ENCODE assay signal across 21 cellular contexts in genomic region chr7:33073243-33073642, GRCh38. TPM values are rescaled to one million over a fixed set of nuclear protein-coding genes. Genes with fewer than 3 reads are reported as not detected.
A peak's percentile ranks its signal among the peaks of the same experiment; 100 is the strongest.
DNase-seq lines count a peak whose midpoint lies in the region; ATAC-seq, FAIRE-seq and TF ChIP-seq lines count a peak whose summit lies in the region.
"Had no signal": no experiment of that assay in that cellular context is flagged by ENCODE, and none has a peak within 500 bp of the region (broad histone marks: within the 10 kb centered on the region; RNA-seq: fewer than 3 reads in every experiment).

No MANE protein-coding gene starts in this region.

- no peak for TF ChIP-seq POLR2A in IMR-90 (IDR thresholded peaks at IDR 0.05; ENCODE audit: low read depth, low read length)
- TF ChIP-seq POLR2A in GM12891 (IDR thresholded peaks at IDR 0.05; ENCODE audit: low read depth, low read length) = no peak

- CTCF ChIA-PET in IMR-90 (lab: Yijun Ruan, JAX) = no interaction called here
- CTCF ChIA-PET in CD4-positive, alpha-beta memory T cell (lab: Charles Lee; ENCODE audit: partially characterized antibody) = interaction anchor here (1.0 to 2.9 kb wide), 5 partner anchors 11 to 227 kb away, joined by 3 to 10 read pairs (median 7); partner anchors contain the start of genes NT5C3A and RP9

- TF ChIP-seq RAD21 in IMR-90 (IDR thresholded peaks at IDR 0.05; ENCODE audit: low read length) = no peak

- H3K4me3 ChIP-seq in IMR-90 (ENCODE audit: insufficient read depth, low read depth, low read length) = no peak overlapping the region
- no peak overlapping the region for H3K4me3 ChIP-seq in CD4-positive, alpha-beta memory T cell (ENCODE audit: low read length in 2 of 2)
- H3K4me3 ChIP-seq: BLaER1, GM12878 had no signal

- H3K4me3 Mint-ChIP-seq in progenitor cell of endocrine pancreas (ENCODE audit: low read depth) = no peak overlapping the region
- H3K4me3 Mint-ChIP-seq in CD4-positive, alpha-beta memory T cell = no peak overlapping the region
- H3K4me3 Mint-ChIP-seq: CD4-positive, CD25-positive, alpha-beta regulatory T cell; CD8-positive, alpha-beta T cell had no signal

- H2BK120ac ChIP-seq in IMR-90 (ENCODE audit: low read depth, low read length) = no peak overlapping the region

- H3K4me2 ChIP-seq in IMR-90 (ENCODE audit: low read depth, low read length) = no peak overlapping the region
- H3K4me2 ChIP-seq: BLaER1 had no signal

- H3K4me1 Mint-ChIP-seq in progenitor cell of endocrine pancreas (ENCODE audit: low read depth) = no peaks in the 10 kb centered on the region
- H3K4me1 Mint-ChIP-seq in CD4-positive, alpha-beta memory T cell = peaks cover 13 to 22% (median 18%) of the 10 kb centered on the region in 4 donors
- H3K4me1 Mint-ChIP-seq: CD14-positive monocyte had no signal

- in situ Hi-C loops in IMR-90 (cut with MboI; ENCODE audit: low sequenced_read_pairs) = no loop called here

- ATAC-seq in GM18867 (IDR thresholded peaks at IDR 0.05; ENCODE audit: unreplicated experiment) (peak; percentile 61), IMR-90 (ENCODE audit: low read depth) (no peak)
- ATAC-seq: CD8-positive, alpha-beta T cell; GM12878 had no signal

- H3K27me3 Mint-ChIP-seq in progenitor cell of endocrine pancreas = no peaks in the 10 kb centered on the region
- peaks cover 5% of the 10 kb centered on the region in 2 donors for H3K27me3 Mint-ChIP-seq in CD4-positive, alpha-beta memory T cell

- peaks cover 17% of the 10 kb centered on the region for H3K9me3 Mint-ChIP-seq in progenitor cell of endocrine pancreas (ENCODE audit: low read depth)
- peaks cover 2 to 28% (median 16%) of the 10 kb centered on the region in 8 donors for H3K9me3 Mint-ChIP-seq in CD4-positive, alpha-beta memory T cell

- no peak overlapping the region for H2AK9ac ChIP-seq in IMR-90 (replicated peaks; ENCODE audit: low read depth, low read length, poor library complexity)

- BruUV-seq in IMR-90 (replicated peaks; lab: Mats Ljungman, UMichigan) = no TSS peak

- H3K4me1 ChIP-seq in IMR-90 (ENCODE audit: control insufficient read depth, insufficient read depth, low read length) = peaks cover 8% of the 10 kb centered on the region
- H3K4me1 ChIP-seq in CD4-positive, alpha-beta memory T cell (ENCODE audit: insufficient read depth, low read length) = peaks cover 19% of the 10 kb centered on the region
- H3K4me1 ChIP-seq: BE2C, Caco-2 had no signal

- WGBS in IMR-90 (ENCODE audit: extremely low coverage in 2 of 2, insufficient read length in 1 of 2), 2 experiments = no CpG with 5 or more reads among the region's 4 CpGs

- H4K91ac ChIP-seq in IMR-90 (ENCODE audit: insufficient read depth, low read depth, low read length) = no peak overlapping the region

- H3K79me1 ChIP-seq in IMR-90 (ENCODE audit: low read depth in 1 of 2, low read length in 2 of 2) = no peaks in the 10 kb centered on the region

- intact Hi-C loops in IMR-90 (cut with micrococcal nuclease) = no loop called here
- intact Hi-C loops in CD4-positive, alpha-beta memory T cell (cut with micrococcal nuclease) = no loop called here

- H3K14ac ChIP-seq in IMR-90 (replicated peaks; ENCODE audit: low read depth, low read length) = 0 out of 2 replicates have a peak overlapping the region, but pooled peaks have one; percentile 45

- H2BK5ac ChIP-seq in IMR-90 (ENCODE audit: low read depth, low read length, poor library complexity, severe bottlenecking) = no peak overlapping the region

- FAIRE-seq in GM12891 (lab: Jason Lieb, UNC) = no peak
- FAIRE-seq: A204.1, D721Med, G401.6, GM12878 had no signal

- TF ChIP-seq CTCF in IMR-90 (conservative IDR thresholded peaks at IDR 0.05; ENCODE audit: low read depth, low read length) (no peak), progenitor cell of endocrine pancreas (IDR thresholded peaks at IDR 0.05; ENCODE audit: unreplicated experiment) (no peak)

- H4K20me1 ChIP-seq in IMR-90 (ENCODE audit: insufficient read depth, low read length) = no peaks in the 10 kb centered on the region
- H4K20me1 ChIP-seq: BLaER1 had no signal

- no peak overlapping the region for H3K9ac ChIP-seq in IMR-90 (ENCODE audit: low read depth, low read length)
- H3K9ac ChIP-seq: BLaER1 had no signal

- H3K18ac ChIP-seq in IMR-90 (ENCODE audit: low read depth, low read length) = no peak overlapping the region

- no peak overlapping the region for H4K5ac ChIP-seq in IMR-90 (ENCODE audit: low read depth, low read length)

- 0 out of 2 replicates have a peak overlapping the region, but pooled peaks have one; percentile 11 for H3K23ac ChIP-seq in IMR-90 (ENCODE audit: low read depth, low read length)

- H3K4ac ChIP-seq in IMR-90 (ENCODE audit: low read depth, low read length) = no peak overlapping the region

- no peak overlapping the region for H2BK15ac ChIP-seq in IMR-90 (ENCODE audit: low read depth, low read length)

- POLR2A ChIA-PET in IMR-90 (lab: Charles Lee; ENCODE audit: unreplicated experiment) = no interaction called here
- POLR2A ChIA-PET in CD4-positive, alpha-beta memory T cell (lab: Charles Lee; ENCODE audit: partially characterized antibody) = interaction anchor here (1.1 kb wide), 1 partner anchor 10 kb away, joined by 3 read pairs; the partner anchor contains the start of gene NT5C3A

- H2AFZ ChIP-seq in IMR-90 (replicated peaks; ENCODE audit: low read length, poor library complexity) = no peak overlapping the region

- H3K56ac ChIP-seq in IMR-90 (ENCODE audit: extremely low read depth, insufficient read depth, low read length) = no peak overlapping the region

- H4K8ac ChIP-seq in IMR-90 (ENCODE audit: low read depth in 2 of 2, low read length in 2 of 2) = no peak overlapping the region

- no peak overlapping the region for H2BK20ac ChIP-seq in IMR-90 (ENCODE audit: low read depth, low read length)

- no peak overlapping the region for H3K27ac Mint-ChIP-seq in progenitor cell of endocrine pancreas
- no peak overlapping the region for H3K27ac Mint-ChIP-seq in CD4-positive, alpha-beta memory T cell
- H3K27ac Mint-ChIP-seq: CD14-positive monocyte; CD4-positive, CD25-positive, alpha-beta regulatory T cell; CD8-positive, alpha-beta T cell had no signal

- H3K36me3 ChIP-seq in IMR-90 (ENCODE audit: control insufficient read depth, insufficient read depth, low read length) = no peaks in the 10 kb centered on the region
- H3K36me3 ChIP-seq in CD4-positive, alpha-beta memory T cell (ENCODE audit: insufficient read depth, low read length) = no peaks in the 10 kb centered on the region
- H3K36me3 ChIP-seq: BE2C, BLaER1 had no signal

- DNase-seq in IMR-90 = no peak
- DNase-seq in progenitor cell of endocrine pancreas (ENCODE audit: low spot score, unreplicated experiment) = no peak
- DNase-seq in GM12891 (ENCODE audit: insufficient read length, low spot score) = no peak
- no peak for DNase-seq in CD4-positive, alpha-beta memory T cell
- DNase-seq: 8988T; ACHN; BE2C; C1 segment of cervical spinal cord; Caco-2; Calu3; CD4-positive, CD25-positive, alpha-beta regulatory T cell; CD8-positive, alpha-beta T cell; DMS79 treated with DMSO at 0.1 percent for 48 hours; GF-D8 had no signal

- dilution Hi-C loops in IMR-90 (cut with HindIII; ENCODE audit: low sequenced_read_pairs, unreplicated experiment) = no loop called here

- H2AK5ac ChIP-seq in IMR-90 (ENCODE audit: low read depth, low read length) = 0 out of 2 replicates have a peak overlapping the region, but pooled peaks have one; percentile 43

- no peak overlapping the region for H3K27ac ChIP-seq in IMR-90 (ENCODE audit: insufficient read depth, low read length)
- H3K27ac ChIP-seq in CD4-positive, alpha-beta memory T cell (ENCODE audit: low read depth, low read length) = no peak overlapping the region
- H3K27ac ChIP-seq: BLaER1 had no signal

- no peaks in the 10 kb centered on the region for H3K27me3 ChIP-seq in IMR-90 (ENCODE audit: control insufficient read depth, insufficient read depth, low read length)
- no peaks in the 10 kb centered on the region for H3K27me3 ChIP-seq in CD4-positive, alpha-beta memory T cell (ENCODE audit: insufficient read depth, low read length)
- H3K27me3 ChIP-seq: BLaER1 had no signal

- peaks cover 2% of the 10 kb centered on the region for H3K36me3 Mint-ChIP-seq in progenitor cell of endocrine pancreas (ENCODE audit: insufficient read depth)
- H3K36me3 Mint-ChIP-seq in CD4-positive, alpha-beta memory T cell = no peaks in the 10 kb centered on the region
- H3K36me3 Mint-ChIP-seq: CD14-positive monocyte; CD8-positive, alpha-beta T cell had no signal

- H3K9me1 ChIP-seq in IMR-90 (ENCODE audit: insufficient read depth, low read length) = peaks cover 6% of the 10 kb centered on the region; the same call in 1 of the 2 replicates

- H3K9me3 ChIP-seq in IMR-90 (ENCODE audit: control insufficient read depth, insufficient read depth, low read length) = peaks cover 7% of the 10 kb centered on the region; the same call in 1 of the 2 replicates
- peaks cover 0 to 6% of the 10 kb centered on the region in 2 donors for H3K9me3 ChIP-seq in CD4-positive, alpha-beta memory T cell (ENCODE audit: control insufficient read depth in 1 of 2, low read length in 2 of 2)

TF ChIP-seq in IMR-90, 13 proteins besides CTCF, POLR2A, EP300 and RAD21 (continues in another document):
- TF ChIP-seq RFX5 (IDR thresholded peaks at IDR 0.05; ENCODE audit: low read depth, low read length) = no peak

RNA-seq across cellular contexts. Expression of gene NT5C3A, which starts 10.7 kb away (rescaled TPM):
- total RNA-seq in IMR-90 (2012; rRNA removed) (12.2 and 22.2 TPM in 2 replicates), progenitor cell of endocrine pancreas (35.0 and 36.1 TPM in 2 replicates)
- 8.9 and 11.3 TPM in 2 replicates for polyA plus RNA-seq in IMR-90 (2012; rRNA removed)
- 1.8 and 2.3 TPM in 2 replicates for polyA plus RNA-seq in IMR-90 (2012; cell fraction: cytosol; rRNA removed)
- polyA plus RNA-seq in IMR-90 (2012; cell fraction: nucleus; rRNA removed; ENCODE audit: low replicate concordance) = 1.1 and 5.8 TPM in 2 replicates
- polyA plus RNA-seq in GM12891 (2012; ENCODE audit: low read depth, missing spikeins) = 68.2 TPM
- total RNA-seq in CD4-positive, alpha-beta memory T cell = 10 to 100 TPM; 44.2 to 44.3 TPM
- polyA plus RNA-seq in CD4-positive, alpha-beta memory T cell = 10 to 100 TPM; 53.4 to 93.9 TPM

RNA-seq across cellular contexts. Expression of gene RP9, which starts 36.0 kb away (rescaled TPM):
- total RNA-seq in IMR-90 (2012; rRNA removed) (9.5 and 14.7 TPM in 2 replicates), progenitor cell of endocrine pancreas (26.2 and 27.7 TPM in 2 replicates)
- 18.1 and 18.3 TPM in 2 replicates for polyA plus RNA-seq in IMR-90 (2012; rRNA removed)
- 5.6 and 7.2 TPM in 2 replicates for polyA plus RNA-seq in IMR-90 (2012; cell fraction: cytosol; rRNA removed)
- 7.2 and 14.9 TPM in 2 replicates for polyA plus RNA-seq in IMR-90 (2012; cell fraction: nucleus; rRNA removed; ENCODE audit: low replicate concordance)
- 14.1 TPM for polyA plus RNA-seq in GM12891 (2012; ENCODE audit: low read depth, missing spikeins)
- 10 to 100 TPM; 17.5 to 17.7 TPM for total RNA-seq in CD4-positive, alpha-beta memory T cell
- polyA plus RNA-seq in CD4-positive, alpha-beta memory T cell = 10 to 100 TPM; 15.1 to 23.9 TPM

RNA-seq across cellular contexts. Expression of gene BBS9, which starts 56.1 kb away (rescaled TPM):
- total RNA-seq in IMR-90 (2012; rRNA removed) (9.5 and 11.9 TPM in 2 replicates), progenitor cell of endocrine pancreas (22.8 and 25.5 TPM in 2 replicates)
- polyA plus RNA-seq in IMR-90 (2012; rRNA removed) = 6.5 and 7.9 TPM in 2 replicates
- polyA plus RNA-seq in IMR-90 (2012; cell fraction: cytosol; rRNA removed) = 2.5 and 3.6 TPM in 2 replicates
- 1.9 and 7.4 TPM in 2 replicates for polyA plus RNA-seq in IMR-90 (2012; cell fraction: nucleus; rRNA removed; ENCODE audit: low replicate concordance)
- polyA plus RNA-seq in GM12891 (2012; ENCODE audit: low read depth, missing spikeins) = 2.6 TPM
- 10 to 100 TPM; 27.0 to 27.3 TPM for total RNA-seq in CD4-positive, alpha-beta memory T cell
- 10 to 100 TPM; 13.9 to 22.5 TPM for polyA plus RNA-seq in CD4-positive, alpha-beta memory T cell
